1 cellular context compared by ENCODE assay signal in genomic region chr22:46147061-46147460, GRCh38.
TF ChIP-seq lines count a peak whose summit lies in the region.

No MANE protein-coding gene starts in this region.

TF ChIP-seq in H1, 55 proteins besides CTCF, POLR2A, EP300 and RAD21:
- TF ChIP-seq KDM4A (IDR thresholded peaks at IDR 0.05; ENCODE audit: low read depth, low read length, severe bottlenecking), result no peak
- TF ChIP-seq ASH2L (IDR thresholded peaks at IDR 0.05; ENCODE audit: low read length), result no peak
- no peak for TF ChIP-seq TEAD4 (IDR thresholded peaks at IDR 0.05; ENCODE audit: low read depth, low read length)
- no peak for TF ChIP-seq SIX5 (IDR thresholded peaks at IDR 0.05; ENCODE audit: low read depth, low read length)
- no peak for TF ChIP-seq BRCA1 (IDR thresholded peaks at IDR 0.05; ENCODE audit: low read depth, low read length)
- no peak for TF ChIP-seq ZNF274 (IDR thresholded peaks at IDR 0.05; ENCODE audit: borderline replicate concordance, extremely low read depth, low read length)
- TF ChIP-seq BCL11A (IDR thresholded peaks at IDR 0.05; ENCODE audit: low read depth in 2 of 2, low read length in 2 of 2), result no peak
- no peak for TF ChIP-seq EZH2 (IDR thresholded peaks at IDR 0.05; ENCODE audit: low read depth, low read length, severe bottlenecking)
- TF ChIP-seq SAP30 (IDR thresholded peaks at IDR 0.05; ENCODE audit: insufficient read depth, insufficient replicate concordance, low read length), result no peak
- TF ChIP-seq KDM1A (IDR thresholded peaks at IDR 0.05; ENCODE audit: borderline replicate concordance, low read length), result no peak
